ENCODE assay signal across 8 cellular contexts in genomic region chr9:67726213-67726988, GRCh38.
DNase-seq lines count a peak whose midpoint lies in the region; ATAC-seq and TF ChIP-seq lines count a peak whose summit lies in the region.
"Not testable (repeated sequence)": the region's sequence is repeated elsewhere in the genome, so short reads cannot be mapped to it uniquely, and the experiment has no call there.

No MANE protein-coding gene starts in this region.

- TF ChIP-seq POLR2A in esophagus muscularis mucosa (IDR thresholded peaks at IDR 0.05; ENCODE audit: low read depth) = not testable (repeated sequence)

- not testable (repeated sequence) for H3K4me3 Mint-ChIP-seq in T-helper 17 cell

- not testable (repeated sequence) for H3K4me1 ChIP-seq in esophagus muscularis mucosa; mucosa of descending colon (ENCODE audit: low read depth)

- H3K4me3 ChIP-seq in GM12875 (ENCODE audit: low read depth, low read length) (peak overlapping the region; percentile 26), esophagus muscularis mucosa (peak overlapping the region; percentile 40 to 57 (median 46))
- H3K4me3 ChIP-seq in mucosa of descending colon = not testable (repeated sequence)

- intact Hi-C loops in esophagus muscularis mucosa (cut with DNase I); mucosa of descending colon (cut with DNase I, micrococcal nuclease): not testable (repeated sequence)

- H3K36me3 ChIP-seq in esophagus muscularis mucosa; mucosa of descending colon (ENCODE audit: low read depth): not testable (repeated sequence)

- peak overlapping the region in 3 of 4 donors; percentile 40 to 66 (median 57) for H3K27ac ChIP-seq in esophagus muscularis mucosa (replicated peaks in 1 of 4)

- H3K27me3 Mint-ChIP-seq in T-helper 17 cell = not testable (repeated sequence)

- DNase-seq in T-helper 17 cell = peak in 1 of 3 donors; percentile 8
- DNase-seq in activated naive CD4-positive, alpha-beta T cell treated with Interleukin-2 at 50 U/mL for 16 hours = peak; percentile 2
- not testable (repeated sequence) for DNase-seq in esophagus muscularis mucosa (ENCODE audit: extremely low spot score)
- peak; percentile 17 to 43 (median 25) for DNase-seq in mucosa of descending colon
- DNase-seq in stimulated activated CD8-positive, alpha-beta memory T cell treated with anti-CD3 and anti-CD28 coated beads, Interleukin-4, amount 100 ng/mL, for 48 hours = peak; percentile 42

- ATAC-seq in GM21423 (IDR thresholded peaks at IDR 0.05; ENCODE audit: unreplicated experiment) = peak; percentile 72
- ATAC-seq in HG03097 (IDR thresholded peaks at IDR 0.05; ENCODE audit: low FRiP score, unreplicated experiment) = peak; percentile 81
- peak; percentile 75 for ATAC-seq in T-helper 17 cell
- peak; percentile 69 for ATAC-seq in mucosa of descending colon

- H3K27me3 ChIP-seq in esophagus muscularis mucosa = not testable (repeated sequence)

- WGBS in esophagus muscularis mucosa = no CpG with 5 or more reads among the region's 58 CpGs

- not testable (repeated sequence) for TF ChIP-seq CTCF in GM12875 (IDR thresholded peaks at IDR 0.05; ENCODE audit: borderline replicate concordance, insufficient read depth, low read depth, low read length); esophagus muscularis mucosa (IDR thresholded peaks at IDR 0.05); mucosa of descending colon (IDR thresholded peaks at IDR 0.05)

- H3K9me3 ChIP-seq in T-helper 17 cell (ENCODE audit: control insufficient read depth, low read length, poor library complexity, severe bottlenecking); esophagus muscularis mucosa; mucosa of descending colon: not testable (repeated sequence)

- TF ChIP-seq EP300 in esophagus muscularis mucosa (IDR thresholded peaks at IDR 0.05) = not testable (repeated sequence)

- H3K27ac Mint-ChIP-seq in T-helper 17 cell = not testable (repeated sequence)

- not testable (repeated sequence) for H3K36me3 Mint-ChIP-seq in T-helper 17 cell (ENCODE audit: low read depth)

- not testable (repeated sequence) for H3K4me1 Mint-ChIP-seq in T-helper 17 cell
